In genomic region chr5:178204205-178205009, GRCh38 we compare ENCODE assay signal across 8 cellular contexts. TPM values are rescaled to one million over a fixed set of nuclear protein-coding genes. Genes with fewer than 3 reads are reported as not detected.
A peak's percentile ranks its signal among the peaks of the same experiment; 100 is the strongest.
DNase-seq lines count a peak whose midpoint lies in the region; ATAC-seq and TF ChIP-seq lines count a peak whose summit lies in the region.

HNRNPAB (plus strand) TSS chr5:178204533; CDS start chr5:178204838, 305 bp downstream.

- H3K36me3 Mint-ChIP-seq in activated naive CD4-positive, alpha-beta T cell treated with anti-CD3 and anti-CD28 coated beads, Interleukin-2, amount 50 U/mL, for 24 hours, result peaks cover 24% of the 10 kb centered on the region

- peaks cover 42% of the 10 kb centered on the region for H4K20me1 ChIP-seq in SK-N-SH (ENCODE audit: insufficient read depth)

- H3K27me3 ChIP-seq in SK-N-SH (ENCODE audit: insufficient read depth) (no peaks in the 10 kb centered on the region), testis (no peaks in the 10 kb centered on the region)

- H3K4me1 Mint-ChIP-seq in activated naive CD4-positive, alpha-beta T cell treated with anti-CD3 and anti-CD28 coated beads, Interleukin-2, amount 50 U/mL, for 24 hours, result peaks cover 35% of the 10 kb centered on the region

- H3K4me1 ChIP-seq in SK-N-SH (ENCODE audit: control insufficient read depth in 1 of 2, insufficient read depth in 2 of 2, low read depth in 1 of 2, low read length in 1 of 2), result peaks cover 14 to 21% of the 10 kb centered on the region in 2 experiments
- peaks cover 24% of the 10 kb centered on the region for H3K4me1 ChIP-seq in testis

- peak within 1 kb of the TSS; percentile 91; the same call in 1 of the 2 replicates for H2AFZ ChIP-seq in SK-N-SH (ENCODE audit: low read depth)

- peak; percentile 85 for TF ChIP-seq POLR2A in testis (IDR thresholded peaks at IDR 0.05)

- H3K9me3 Mint-ChIP-seq in activated naive CD4-positive, alpha-beta T cell treated with anti-CD3 and anti-CD28 coated beads, Interleukin-2, amount 50 U/mL, for 24 hours, result no peaks in the 10 kb centered on the region

- TF ChIP-seq EP300 in SK-N-SH (IDR thresholded peaks at IDR 0.05; ENCODE audit: borderline replicate concordance in 1 of 2, low read depth in 1 of 2, low read length in 1 of 2), result no peak

- H3K27ac ChIP-seq in SK-N-SH (ENCODE audit: low read depth in 2 of 2, low read length in 1 of 2) (peak within 1 kb of the TSS; percentile 70 to 76), testis (peak within 1 kb of the TSS; percentile 55 to 91)

- H3K4me2 ChIP-seq in SK-N-SH, result peak within 1 kb of the TSS; percentile 95

- peak; percentile 92 for ATAC-seq in HG02571 (IDR thresholded peaks at IDR 0.05; ENCODE audit: unreplicated experiment)
- ATAC-seq in omental fat pad (ENCODE audit: low FRiP score), result peak; percentile 87

- no peak for TF ChIP-seq RAD21 in SK-N-SH (IDR thresholded peaks at IDR 0.05; ENCODE audit: low read length)

- intact Hi-C loops in testis (cut with DNase I; ENCODE audit: low total_unique reads), result no loop called here

- TF ChIP-seq CTCF in SK-N-SH (IDR thresholded peaks at IDR 0.05) (no peak), omental fat pad (IDR thresholded peaks at IDR 0.05) (no peak), testis (IDR thresholded peaks at IDR 0.05) (no peak)

- DNase-seq in GM04504 (ENCODE audit: low read depth) (peak; percentile 89), NCI-H1048 (lab: John Stamatoyannopoulos, UW) (peak; percentile 83), SK-N-SH (peak; percentile 99), glomerular endothelial cell (ENCODE audit: extremely low read depth, low read depth, low spot score) (peak; percentile 63), omental fat pad (ENCODE audit: low spot score) (peak; percentile 91), testis (peak; percentile 97)

- H3K79me2 ChIP-seq in SK-N-SH (ENCODE audit: insufficient read depth), result peaks cover 60% of the 10 kb centered on the region

- peak within 1 kb of the TSS; percentile 99 for H3K4me3 Mint-ChIP-seq in activated naive CD4-positive, alpha-beta T cell treated with anti-CD3 and anti-CD28 coated beads, Interleukin-2, amount 50 U/mL, for 24 hours

- POLR2A ChIA-PET in SK-N-SH (lab: Yijun Ruan, JAX), result interaction anchor here (0.6 to 1.7 kb wide), 17 partner anchors 8 to 1690 kb away, joined by 3 to 12 read pairs (median 4); partner anchors contain the start of genes GMCL2, NHP2, PHYKPL and ZNF354C

- no peaks in the 10 kb centered on the region for H3K9me2 ChIP-seq in SK-N-SH

- H3K9me3 ChIP-seq in SK-N-SH, result no peaks in the 10 kb centered on the region
- H3K9me3 ChIP-seq in testis, result no peaks in the 10 kb centered on the region

- H3K4me3 ChIP-seq in SK-N-SH (ENCODE audit: low read depth in 2 of 2, low read length in 1 of 2) (peak within 1 kb of the TSS; percentile 84 to 90), testis (peak within 1 kb of the TSS; percentile 75 to 98)

- H3K9ac ChIP-seq in SK-N-SH, result peak within 1 kb of the TSS; percentile 95

- peaks cover 3% of the 10 kb centered on the region for H3F3A ChIP-seq in SK-N-SH (replicated peaks; ENCODE audit: insufficient read depth)

- CTCF ChIA-PET in SK-N-SH (lab: Yijun Ruan, JAX), result interaction anchor here (1.3 kb wide), 1 partner anchor 30 kb away, joined by 5 read pairs; no protein-coding TSS in a partner anchor

- 0% methylated on average over 32 of the region's 111 CpGs for WGBS in SK-N-SH (ENCODE audit: low lambda C conversion rate)
- 0% methylated on average over 62 of the region's 111 CpGs; no CpG with 5 or more reads in 1 of the 2 donors for WGBS in testis, 2 donors

- H3K36me3 ChIP-seq in SK-N-SH (replicated peaks in 1 of 2; ENCODE audit: control insufficient read depth in 1 of 2, insufficient read depth in 2 of 2, low read length in 1 of 2), result peaks cover 34 to 36% of the 10 kb centered on the region in 2 experiments
- H3K36me3 ChIP-seq in testis (ENCODE audit: low read depth, missing control alignments), result no peaks in the 10 kb centered on the region

- H3K27ac Mint-ChIP-seq in activated naive CD4-positive, alpha-beta T cell treated with anti-CD3 and anti-CD28 coated beads, Interleukin-2, amount 50 U/mL, for 24 hours, result peak within 1 kb of the TSS; percentile 100

- no peaks in the 10 kb centered on the region for H3K27me3 Mint-ChIP-seq in activated naive CD4-positive, alpha-beta T cell treated with anti-CD3 and anti-CD28 coated beads, Interleukin-2, amount 50 U/mL, for 24 hours

TF ChIP-seq in SK-N-SH, 30 proteins besides CTCF, POLR2A, EP300 and RAD21 (continues in another document):
- TF ChIP-seq FOXM1 (IDR thresholded peaks at IDR 0.05; ENCODE audit: low read depth) (no peak), CHD2 (IDR thresholded peaks at IDR 0.05; ENCODE audit: low read length, partially characterized antibody) (peak; percentile 90), TCF12 (IDR thresholded peaks at IDR 0.05) (no peak), TAF1 (IDR thresholded peaks at IDR 0.05; ENCODE audit: borderline replicate concordance, low read depth, low read length) (peak; percentile 90), MEF2A (IDR thresholded peaks at IDR 0.05; ENCODE audit: borderline replicate concordance, low read depth) (no peak), MXI1 (IDR thresholded peaks at IDR 0.05; ENCODE audit: low read depth, low read length) (peak; percentile 97), GATA2 (CRISPR knock-in tag; IDR thresholded peaks at IDR 0.05) (no peak), TEAD4 (IDR thresholded peaks at IDR 0.05; ENCODE audit: borderline replicate concordance, insufficient read depth) (no peak), EZH2phosphoT487 (IDR thresholded peaks at IDR 0.05; ENCODE audit: borderline replicate concordance, low read depth) (no peak), RCOR1 (IDR thresholded peaks at IDR 0.05; ENCODE audit: low read length) (no peak; the same call in 1 of the 2 replicates), NFIC (IDR thresholded peaks at IDR 0.05; ENCODE audit: borderline replicate concordance) (no peak), YY1 (IDR thresholded peaks at IDR 0.05; ENCODE audit: low read depth) (peak; percentile 57; the same call in 1 of the 2 replicates), GABPA (IDR thresholded peaks at IDR 0.05; ENCODE audit: low read depth) (peak; percentile 8; the same call in 1 of the 2 replicates), SMC3 (IDR thresholded peaks at IDR 0.05; ENCODE audit: low read depth, low read length) (no peak), POLR2AphosphoS5 (IDR thresholded peaks at IDR 0.05; ENCODE audit: low read depth, low read length) (peak; percentile 100), USF2 (IDR thresholded peaks at IDR 0.05; ENCODE audit: borderline replicate concordance, low read depth, low read length) (no peak), SIN3A (IDR thresholded peaks at IDR 0.05; ENCODE audit: borderline replicate concordance, low read depth, low read length) (peak; percentile 84), ELF1 (IDR thresholded peaks at IDR 0.05) (0 out of 2 replicates have a peak, but pooled peaks have one; percentile 19), JUND (IDR thresholded peaks at IDR 0.05) (no peak), PBX3 (IDR thresholded peaks at IDR 0.05) (peak; percentile 100), FOXJ3 (CRISPR knock-in tag; IDR thresholded peaks at IDR 0.05) (0 out of 2 replicates have a peak, but pooled peaks have one; percentile 23), FOSL2 (IDR thresholded peaks at IDR 0.05; ENCODE audit: borderline replicate concordance, low read depth) (no peak)

RNA-seq across cellular contexts. Expression of gene HNRNPAB, which starts in this region (rescaled TPM):
- polyA plus RNA-seq in SK-N-SH (2012; rRNA removed), result 157 and 164 TPM in 2 replicates
- 179 and 207 TPM in 2 replicates for polyA plus RNA-seq in SK-N-SH (2012; cell fraction: cytosol; rRNA removed)
- polyA plus RNA-seq in SK-N-SH (2012; cell fraction: nucleus; rRNA removed), result 80.9 and 111 TPM in 2 replicates
- total RNA-seq in glomerular endothelial cell, result 106 and 146 TPM in 2 replicates
- total RNA-seq in omental fat pad, result 100 to 1,000 TPM in 1 of 4 donors, 10 to 100 TPM in 3; 77.2 to 204 (median 88.6) TPM
- total RNA-seq in testis, result 10 to 100 TPM; 66.2 to 71.0 TPM
- polyA plus RNA-seq in testis (ENCODE audit: insufficient read depth, low read depth, low replicate concordance), result 63.1 TPM

Comparison
In these comparisons a context has a peak if more than half of its experiments do, and no peak if none do; other contexts are left out.
1. Peak in every context shown above with its lines: DNase-seq, ATAC-seq, H3K4me3 ChIP-seq and H3K27ac ChIP-seq.